ENCODE assay signal across 15 cellular contexts in genomic region chr2:232405943-232406510, GRCh38. TPM values are rescaled to one million over a fixed set of nuclear protein-coding genes. Genes with fewer than 3 reads are reported as not detected.
DNase-seq lines count a peak whose midpoint lies in the region; ATAC-seq and TF ChIP-seq lines count a peak whose summit lies in the region.
"Had no signal": no experiment of that assay in that cellular context is flagged by ENCODE, and none has a peak within 500 bp of the region (broad histone marks: within the 10 kb centered on the region; RNA-seq: fewer than 3 reads in every experiment).

No MANE protein-coding gene starts in this region.

- peaks cover 14% of the 10 kb centered on the region for H3K27me3 ChIP-seq in endodermal cell (ENCODE audit: control insufficient read depth, insufficient read depth, low read length, poor library complexity, severe bottlenecking)
- H3K27me3 ChIP-seq in neuronal stem cell (ENCODE audit: control insufficient read depth in 3 of 3, insufficient read depth in 3 of 3, low read depth in 1 of 3, low read length in 3 of 3), result peaks cover 0 to 9% (median 0%) of the 10 kb centered on the region in 3 experiments

- H3K4me1 ChIP-seq in endodermal cell (ENCODE audit: control insufficient read depth, insufficient read depth, low read length), result no peaks in the 10 kb centered on the region
- no peaks in the 10 kb centered on the region for H3K4me1 ChIP-seq in neuronal stem cell (ENCODE audit: control insufficient read depth in 2 of 2, insufficient read depth in 1 of 2, low read depth in 1 of 2, low read length in 2 of 2)
- H3K4me1 ChIP-seq: BE2C, Caco-2 had no signal

- H2BK5ac ChIP-seq in neuronal stem cell (ENCODE audit: low read length), result no peak overlapping the region

- no peak overlapping the region for H3K4me2 ChIP-seq in neuronal stem cell (ENCODE audit: insufficient read depth, low read length, poor library complexity, severe bottlenecking)

- peak; percentile 37 for DNase-seq in endodermal cell
- DNase-seq in islet precursor cell, result peak; percentile 37
- no peak for DNase-seq in neuronal stem cell (ENCODE audit: low spot score)
- no peak for DNase-seq in NCI-H1105 treated with DMSO at 0.1 percent for 48 hours (lab: John Stamatoyannopoulos, UW)
- no peak for DNase-seq in chondrocyte (ENCODE audit: low spot score)
- DNase-seq: ACHN; BE2C; Caco-2; CD4-positive, alpha-beta T cell; H9 had no signal

- WGBS in endodermal cell (ENCODE audit: insufficient coverage in 1 of 2, insufficient read length in 1 of 2), 2 experiments, result 90 to 94% methylated on average over 6 to 11 of the region's 11 CpGs
- no CpG with 5 or more reads among the region's 11 CpGs for WGBS in neuronal stem cell (ENCODE audit: extremely low coverage in 2 of 2, insufficient read length in 2 of 2, insufficient replicate concordance in 1 of 2), 2 donors

- TF ChIP-seq CTCF in endodermal cell (conservative IDR thresholded peaks at IDR 0.05) (no peak), chondrocyte (IDR thresholded peaks at IDR 0.05) (no peak)

- H3K4me3 ChIP-seq in endodermal cell (ENCODE audit: low read length) (no peak overlapping the region), neuronal stem cell (ENCODE audit: low read length in 2 of 2) (no peak overlapping the region)

- no peaks in the 10 kb centered on the region for H3K9me3 ChIP-seq in endodermal cell (ENCODE audit: control insufficient read depth, low read length)
- no peaks in the 10 kb centered on the region for H3K9me3 ChIP-seq in neuronal stem cell (replicated peaks in 1 of 2; ENCODE audit: control insufficient read depth in 2 of 2, insufficient read depth in 1 of 2, low read depth in 1 of 2, low read length in 2 of 2)
- H3K9me3 ChIP-seq: BE2C, Caco-2 had no signal

- H2AK5ac ChIP-seq in neuronal stem cell (ENCODE audit: low read depth, low read length), result peak overlapping the region; percentile 92

- H3K36me3 ChIP-seq in endodermal cell (ENCODE audit: control insufficient read depth, insufficient read depth, low read length) (no peaks in the 10 kb centered on the region), neuronal stem cell (replicated peaks in 1 of 2; ENCODE audit: control insufficient read depth in 2 of 2, insufficient read depth in 2 of 2, low read length in 2 of 2) (no peaks in the 10 kb centered on the region)
- H3K36me3 ChIP-seq: BE2C had no signal

- H3K27ac ChIP-seq in endodermal cell (ENCODE audit: low read depth, low read length) (no peak overlapping the region), neuronal stem cell (replicated peaks; ENCODE audit: low read length) (no peak overlapping the region)
- H3K27ac ChIP-seq: C4-2B had no signal

- no peak overlapping the region for H2BK15ac ChIP-seq in neuronal stem cell (ENCODE audit: low read length)

- no peak overlapping the region for H3K4ac ChIP-seq in neuronal stem cell (ENCODE audit: low read length)

- H3K27ac Mint-ChIP-seq in endodermal cell (no peak overlapping the region), chondrocyte (ENCODE audit: unreplicated experiment) (no peak overlapping the region)
- H3K27ac Mint-ChIP-seq: CD4-positive, alpha-beta T cell; H9 had no signal

- H3K79me1 ChIP-seq in neuronal stem cell (ENCODE audit: low read depth, low read length), result no peaks in the 10 kb centered on the region

- no peak overlapping the region for H3K18ac ChIP-seq in neuronal stem cell (ENCODE audit: low read length)

- ATAC-seq in GM21526 (IDR thresholded peaks at IDR 0.05; ENCODE audit: low FRiP score, unreplicated experiment), result no peak
- ATAC-seq in HG03460 (IDR thresholded peaks at IDR 0.05; ENCODE audit: unreplicated experiment), result no peak

- peaks cover 21% of the 10 kb centered on the region for H3K27me3 Mint-ChIP-seq in endodermal cell (ENCODE audit: insufficient read depth)
- H3K27me3 Mint-ChIP-seq in chondrocyte (ENCODE audit: low read depth), result peaks cover 15% of the 10 kb centered on the region

- H2AFZ ChIP-seq in neuronal stem cell (ENCODE audit: low read length), result no peak overlapping the region

- no peak overlapping the region for H3K14ac ChIP-seq in neuronal stem cell (ENCODE audit: low read length)

- no peak overlapping the region for H4K8ac ChIP-seq in neuronal stem cell (ENCODE audit: low read depth, low read length)

- H3K4me3 Mint-ChIP-seq in endodermal cell (no peak overlapping the region), chondrocyte (ENCODE audit: unreplicated experiment) (no peak overlapping the region)
- H3K4me3 Mint-ChIP-seq: CD4-positive, alpha-beta T cell had no signal

- H2BK120ac ChIP-seq in neuronal stem cell (ENCODE audit: low read depth, low read length), result no peak overlapping the region

- H2BK12ac ChIP-seq in neuronal stem cell (ENCODE audit: low read length), result peak overlapping the region; percentile 41

- H4K91ac ChIP-seq in neuronal stem cell (ENCODE audit: low read depth, low read length, poor library complexity), result no peak overlapping the region

- no peaks in the 10 kb centered on the region for H3K36me3 Mint-ChIP-seq in endodermal cell (ENCODE audit: low read depth)
- H3K36me3 Mint-ChIP-seq in chondrocyte (ENCODE audit: low read depth), result no peaks in the 10 kb centered on the region

- H3K9ac ChIP-seq in endodermal cell (ENCODE audit: extremely low read depth, low read length, poor library complexity, severe bottlenecking) (no peak overlapping the region), neuronal stem cell (ENCODE audit: low read depth, low read length, poor library complexity) (no peak overlapping the region)

- H3K4me1 Mint-ChIP-seq in endodermal cell (peaks cover 10% of the 10 kb centered on the region), chondrocyte (ENCODE audit: low read depth) (no peaks in the 10 kb centered on the region)

- peak overlapping the region; percentile 31 for H3K23ac ChIP-seq in neuronal stem cell (ENCODE audit: low read depth, low read length, poor library complexity)

- H3K9me3 Mint-ChIP-seq in endodermal cell (no peaks in the 10 kb centered on the region), chondrocyte (ENCODE audit: low read depth) (no peaks in the 10 kb centered on the region)
- H3K9me3 Mint-ChIP-seq: CD4-positive, alpha-beta T cell; H9 had no signal

RNA-seq across cellular contexts. Expression of gene ALPG, which starts 0.6 kb away (rescaled TPM):
- not detected for total RNA-seq in endodermal cell
- 0.11 TPM for polyA plus RNA-seq in endodermal cell (2013, experiment 1 of 2)
- not detected for polyA plus RNA-seq in endodermal cell (2013, experiment 2 of 2)
- polyA plus RNA-seq in neuronal stem cell (2013, experiment 1 of 2), result not detected
- not detected for polyA plus RNA-seq in neuronal stem cell (2013, experiment 2 of 2)
- not detected in 3 replicates for total RNA-seq in chondrocyte
- total RNA-seq: CD4-positive, alpha-beta T cell; HT-29 had no signal

RNA-seq across cellular contexts. Expression of gene ALPP, which starts 27.5 kb away (rescaled TPM):
- total RNA-seq in endodermal cell (not detected), chondrocyte (not detected in 3 replicates)
- polyA plus RNA-seq in endodermal cell (2013, experiment 1 of 2), result not detected
- not detected for polyA plus RNA-seq in endodermal cell (2013, experiment 2 of 2)
- polyA plus RNA-seq in neuronal stem cell (2013, experiment 1 of 2), result not detected
- not detected for polyA plus RNA-seq in neuronal stem cell (2013, experiment 2 of 2)
- total RNA-seq: CD4-positive, alpha-beta T cell had no signal

RNA-seq across cellular contexts. Expression of gene ALPI, which starts 49.9 kb away (rescaled TPM):
- total RNA-seq in endodermal cell (not detected), chondrocyte (not detected in 3 replicates)
- polyA plus RNA-seq in endodermal cell (2013, experiment 1 of 2), result not detected
- polyA plus RNA-seq in endodermal cell (2013, experiment 2 of 2), result not detected
- not detected for polyA plus RNA-seq in neuronal stem cell (2013, experiment 1 of 2)
- polyA plus RNA-seq in neuronal stem cell (2013, experiment 2 of 2), result not detected
- total RNA-seq: CD4-positive, alpha-beta T cell; H1; H9; HT-29 had no signal
- polyA plus RNA-seq: H1 had no signal

Comparison
In these comparisons a context has a peak if more than half of its experiments do, and no peak if none do; other contexts are left out.
1. DNase-seq: peak in endodermal cell (single experiment) and islet precursor cell (single experiment); none in neuronal stem cell (single experiment), NCI-H1105 treated with DMSO at 0.1 percent for 48 hours (single experiment) and chondrocyte (single experiment).